In genomic region chr19:2977001-2977685, GRCh38 we compare ENCODE assay signal across 8 cellular contexts. TPM values are rescaled to one million over a fixed set of nuclear protein-coding genes. Genes with fewer than 3 reads are reported as not detected.
DNase-seq lines count a peak whose midpoint lies in the region; ATAC-seq and TF ChIP-seq lines count a peak whose summit lies in the region.

TSS of gene TLE6 (plus strand) at chr19:2977564. CDS start at chr19:2978234, 670 bp downstream.

- POLR2A ChIA-PET in activated naive CD8-positive, alpha-beta T cell treated with anti-CD3 and anti-CD28 coated beads, Interleukin-2, amount 10 ng/mL, durations not matched to agents 7 days and 5 days (lab: Charles Lee): interaction anchor here (0.6 to 2.2 kb wide), 7 partner anchors 27 to 458 kb away, joined by 3 to 12 read pairs (median 4); no protein-coding TSS in a partner anchor

- H3K9me3 ChIP-seq in trophoblast cell (ENCODE audit: insufficient read depth, low read depth, low read length) (no peaks in the 10 kb centered on the region), transverse colon (no peaks in the 10 kb centered on the region)

- DNase-seq in NCI-H128 (lab: John Stamatoyannopoulos, UW; ENCODE audit: unreplicated experiment): peak; percentile 90
- peak; percentile 93 for DNase-seq in SKM-1 treated with dmso at 0.1 percent for 144 hours (lab: John Stamatoyannopoulos, UW; ENCODE audit: unreplicated experiment)
- peak; percentile 94 for DNase-seq in activated naive CD8-positive, alpha-beta T cell treated with anti-CD3 and anti-CD28 coated beads, Interleukin-2, amount 10 ng/mL, durations not matched to agents 7 days and 5 days
- peak; percentile 96 for DNase-seq in cardiac septum (ENCODE audit: low spot score)
- peak; percentile 97 to 98 for DNase-seq in trophoblast cell
- peak; percentile 96 for DNase-seq in transverse colon

- peak within 1 kb of the TSS; percentile 66 for H2AFZ ChIP-seq in trophoblast cell (ENCODE audit: insufficient read depth, low read length, poor library complexity)

- H3K4me1 ChIP-seq in trophoblast cell (ENCODE audit: control insufficient read depth in 1 of 2, insufficient read depth in 2 of 2, low read length in 2 of 2): peaks cover 4 to 7% of the 10 kb centered on the region in 2 experiments
- peaks cover 17 to 39% (median 25%) of the 10 kb centered on the region in 4 donors for H3K4me1 ChIP-seq in transverse colon

- no peak within 1 kb of the TSS for H4K91ac ChIP-seq in trophoblast cell (ENCODE audit: low read depth, low read length)

- H3K23ac ChIP-seq in trophoblast cell (ENCODE audit: low read length): no peak within 1 kb of the TSS

- H3K4me3 ChIP-seq in GM12875 (ENCODE audit: low read depth, low read length) (peak within 1 kb of the TSS; percentile 57), trophoblast cell (ENCODE audit: low read depth, low read length) (no peak within 1 kb of the TSS), transverse colon (peak within 1 kb of the TSS; percentile 3 to 54 (median 32))

- TF ChIP-seq CTCF in GM12875 (IDR thresholded peaks at IDR 0.05; ENCODE audit: borderline replicate concordance, insufficient read depth, low read depth, low read length): no peak
- no peak for TF ChIP-seq CTCF in transverse colon (IDR thresholded peaks at IDR 0.05)

- H3K27ac Mint-ChIP-seq in activated naive CD8-positive, alpha-beta T cell treated with anti-CD3 and anti-CD28 coated beads, Interleukin-2, amount 10 ng/mL, durations not matched to agents 7 days and 5 days: peak within 1 kb of the TSS; percentile 96

- H3K9ac ChIP-seq in trophoblast cell (ENCODE audit: low read length): no peak within 1 kb of the TSS

- no peaks in the 10 kb centered on the region for H3K9me3 Mint-ChIP-seq in activated naive CD8-positive, alpha-beta T cell treated with anti-CD3 and anti-CD28 coated beads, Interleukin-2, amount 10 ng/mL, durations not matched to agents 7 days and 5 days

- no peak within 1 kb of the TSS for H3K4ac ChIP-seq in trophoblast cell (ENCODE audit: low read depth, low read length)

- peak within 1 kb of the TSS; percentile 99 for H3K4me3 Mint-ChIP-seq in activated naive CD8-positive, alpha-beta T cell treated with anti-CD3 and anti-CD28 coated beads, Interleukin-2, amount 10 ng/mL, durations not matched to agents 7 days and 5 days

- no peak within 1 kb of the TSS for H2AK5ac ChIP-seq in trophoblast cell (ENCODE audit: low read length)

- H3K36me3 ChIP-seq in trophoblast cell (ENCODE audit: control insufficient read depth in 1 of 2, insufficient read depth in 2 of 2, low read length in 2 of 2) (no peaks in the 10 kb centered on the region), transverse colon (no peaks in the 10 kb centered on the region)

- in situ Hi-C loops in transverse colon (cut with MboI; ENCODE audit: low pct_ligation_motif_present in 1 of 4, low pct_unique_long_range_greater_than_20kb in 1 of 4, low sequenced_read_pairs in 3 of 4): loop anchor here in 1 of 4 donors (10.0 kb wide), 1 partner anchor 58 kb away; no protein-coding TSS in a partner anchor

- H3K27ac ChIP-seq in trophoblast cell (ENCODE audit: low read depth, low read length): no peak within 1 kb of the TSS
- peak within 1 kb of the TSS; percentile 11 to 62 (median 45) for H3K27ac ChIP-seq in transverse colon

- no peaks in the 10 kb centered on the region for H3K79me2 ChIP-seq in trophoblast cell (ENCODE audit: control insufficient read depth, insufficient read depth, low read length, poor library complexity)

- H3K27me3 ChIP-seq in trophoblast cell (ENCODE audit: insufficient read depth, low read length) (peaks cover 8% of the 10 kb centered on the region), transverse colon (no peaks in the 10 kb centered on the region)

- H3K18ac ChIP-seq in trophoblast cell (ENCODE audit: low read length): no peak within 1 kb of the TSS

- intact Hi-C loops in cardiac septum (cut with DNase I) (loop anchor here (5.0 kb wide), 1 partner anchor 85 kb away; the partner anchor contains the start of gene TLE5), transverse colon (cut with DNase I; ENCODE audit: low total_unique reads) (loop anchor here (5.0 kb wide), 1 partner anchor 85 kb away; the partner anchor contains the start of gene TLE5)

- H4K12ac ChIP-seq in trophoblast cell (ENCODE audit: low read depth, low read length): no peak within 1 kb of the TSS

- H4K8ac ChIP-seq in trophoblast cell (ENCODE audit: low read depth, low read length): peak within 1 kb of the TSS; percentile 4

- no CpG with 5 or more reads among the region's 50 CpGs for WGBS in trophoblast cell (ENCODE audit: extremely low coverage, insufficient coverage, insufficient read length)
- WGBS in transverse colon (ENCODE audit: low coverage in 1 of 2), 2 donors: 1% methylated on average over 16 of the region's 50 CpGs; no CpG with 5 or more reads in 1 of the 2 donors

- no peaks in the 10 kb centered on the region for H3K79me1 ChIP-seq in trophoblast cell (ENCODE audit: low read length)

- TF ChIP-seq POLR2A in transverse colon (IDR thresholded peaks at IDR 0.05): no peak

- ATAC-seq in HG02759 (IDR thresholded peaks at IDR 0.05; ENCODE audit: unreplicated experiment): peak; percentile 97
- peak; percentile 100 for ATAC-seq in activated naive CD8-positive, alpha-beta T cell treated with anti-CD3 and anti-CD28 coated beads, Interleukin-2, amount 10 ng/mL, durations not matched to agents 7 days and 5 days (ENCODE audit: low read depth)

- H3K36me3 Mint-ChIP-seq in activated naive CD8-positive, alpha-beta T cell treated with anti-CD3 and anti-CD28 coated beads, Interleukin-2, amount 10 ng/mL, durations not matched to agents 7 days and 5 days: peaks cover 1% of the 10 kb centered on the region

- peaks cover 19% of the 10 kb centered on the region for H3K27me3 Mint-ChIP-seq in activated naive CD8-positive, alpha-beta T cell treated with anti-CD3 and anti-CD28 coated beads, Interleukin-2, amount 10 ng/mL, durations not matched to agents 7 days and 5 days

- H3K4me2 ChIP-seq in trophoblast cell (ENCODE audit: low read length): peak within 1 kb of the TSS; percentile 71

- H2BK5ac ChIP-seq in trophoblast cell (ENCODE audit: low read depth, low read length, poor library complexity): no peak within 1 kb of the TSS

- no peak within 1 kb of the TSS for H2BK120ac ChIP-seq in trophoblast cell (ENCODE audit: insufficient read depth, low read length, poor library complexity)

- TF ChIP-seq EP300 in transverse colon (IDR thresholded peaks at IDR 0.05; ENCODE audit: low read depth): no peak

- peaks cover 16% of the 10 kb centered on the region for H3K4me1 Mint-ChIP-seq in activated naive CD8-positive, alpha-beta T cell treated with anti-CD3 and anti-CD28 coated beads, Interleukin-2, amount 10 ng/mL, durations not matched to agents 7 days and 5 days

- no peak within 1 kb of the TSS for H3K14ac ChIP-seq in trophoblast cell (ENCODE audit: low read length)

- H2BK12ac ChIP-seq in trophoblast cell (ENCODE audit: low read length): no peak within 1 kb of the TSS

RNA-seq across cellular contexts. Expression of gene TLE6, which starts in this region (rescaled TPM):
- 1 to 10 TPM; 4.4 to 5.4 TPM for total RNA-seq in activated naive CD8-positive, alpha-beta T cell treated with anti-CD3 and anti-CD28 coated beads, Interleukin-2, amount 10 ng/mL, durations not matched to agents 7 days and 5 days
- total RNA-seq in cardiac septum: 1.0 TPM
- polyA plus RNA-seq in trophoblast cell (2013): 0.21 and 0.58 TPM in 2 replicates
- total RNA-seq in transverse colon: not detected

Comparison
In these comparisons a context has a peak if more than half of its experiments do, and no peak if none do; other contexts are left out.
1. Peak in DNase-seq, H3K4me3 ChIP-seq and H3K27ac ChIP-seq in transverse colon; RNA of the gene not detected or under 1 TPM.